15 cellular contexts compared by ENCODE assay signal in the genomic region with DNA sequence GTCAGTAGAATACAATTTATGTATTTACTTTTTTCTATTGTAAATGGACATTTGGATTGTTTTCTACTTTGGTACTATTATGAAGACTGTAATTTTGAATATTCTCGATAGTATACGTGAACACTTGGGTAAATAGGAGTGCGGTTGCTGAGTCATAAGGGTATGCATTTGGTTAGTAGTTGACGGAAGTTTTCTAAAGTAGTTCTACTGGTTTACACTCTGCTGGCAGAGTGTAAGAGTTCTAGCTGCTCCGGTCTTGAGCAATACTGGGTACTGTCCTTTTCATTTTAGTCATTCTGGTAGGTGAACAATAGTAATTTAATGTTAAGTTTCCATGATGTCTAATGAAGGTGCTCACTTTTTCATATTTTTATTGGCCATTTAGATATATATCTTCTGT.
A peak's percentile ranks its signal among the peaks of the same experiment; 100 is the strongest.
DNase-seq lines count a peak whose midpoint lies in the region; ATAC-seq and TF ChIP-seq lines count a peak whose summit lies in the region.
"Had no signal": no experiment of that assay in that cellular context is flagged by ENCODE, and none has a peak within 500 bp of the region (broad histone marks: within the 10 kb centered on the region; RNA-seq: fewer than 3 reads in every experiment).

No MANE protein-coding gene starts in this region.

- H3K36me3 ChIP-seq in PC-3 (ENCODE audit: low read depth, low read length) (peaks cover 20% of the 10 kb centered on the region), transverse colon (peaks cover 0 to 11% (median 3%) of the 10 kb centered on the region in 4 donors), sigmoid colon (peaks cover 0 to under 1% (median 0%) of the 10 kb centered on the region in 4 donors)

- peaks cover 26% of the 10 kb centered on the region for H3K79me2 ChIP-seq in PC-3 (ENCODE audit: low read length)

- peak; percentile 74 for ATAC-seq in GM18499 (IDR thresholded peaks at IDR 0.05; ENCODE audit: insufficient read depth, unreplicated experiment)
- peak; percentile 67 for ATAC-seq in GM19395 (IDR thresholded peaks at IDR 0.05; ENCODE audit: unreplicated experiment)
- ATAC-seq in HG02870 (IDR thresholded peaks at IDR 0.05; ENCODE audit: unreplicated experiment) = peak; percentile 51
- ATAC-seq in PC-3 = 0 out of 2 replicates have a peak, but pooled peaks have one; percentile 33
- ATAC-seq: naive thymus-derived CD4-positive, alpha-beta T cell had no signal

- H3K4me3 ChIP-seq in PC-3 (ENCODE audit: low read length) (no peak overlapping the region), transverse colon (no peak overlapping the region), sigmoid colon (no peak overlapping the region)
- H3K4me3 ChIP-seq: BLaER1, MG63, SK-N-MC, skin epidermis had no signal

- 88 to 98% methylated on average over 5 of the region's 5 CpGs for WGBS in transverse colon (ENCODE audit: low coverage in 1 of 2), 2 donors
- 88 to 90% methylated on average over 5 of the region's 5 CpGs for WGBS in sigmoid colon, 2 donors

- peak overlapping the region; percentile 32 for H3K4me2 ChIP-seq in PC-3 (ENCODE audit: low read length)
- H3K4me2 ChIP-seq: BLaER1 had no signal

- TF ChIP-seq POLR2A in transverse colon (IDR thresholded peaks at IDR 0.05) (no peak), sigmoid colon (IDR thresholded peaks at IDR 0.05) (no peak)

- no peaks in the 10 kb centered on the region for H4K20me1 ChIP-seq in PC-3 (ENCODE audit: low read length)

- no peak for TF ChIP-seq EP300 in transverse colon (IDR thresholded peaks at IDR 0.05; ENCODE audit: low read depth)
- no peak for TF ChIP-seq EP300 in sigmoid colon (IDR thresholded peaks at IDR 0.05)

- TF ChIP-seq CTCF in PC-3 (conservative IDR thresholded peaks at IDR 0.05; ENCODE audit: low read depth, low read length) (no peak), transverse colon (IDR thresholded peaks at IDR 0.05) (no peak), sigmoid colon (IDR thresholded peaks at IDR 0.05) (no peak)

- BruUV-seq in PC-3 (replicated peaks; lab: Mats Ljungman, UMichigan) = no TSS peak

- no peaks in the 10 kb centered on the region for H3K9me3 ChIP-seq in PC-3 (ENCODE audit: low read length)
- no peaks in the 10 kb centered on the region for H3K9me3 ChIP-seq in transverse colon
- no peaks in the 10 kb centered on the region for H3K9me3 ChIP-seq in sigmoid colon

- POLR2A ChIA-PET in PC-3 (lab: Charles Lee; ENCODE audit: unreplicated experiment) = no interaction called here

- H3K27ac ChIP-seq in PC-3 (ENCODE audit: low read length) (peak overlapping the region; percentile 62), transverse colon (no peak overlapping the region), sigmoid colon (no peak overlapping the region)
- H3K27ac ChIP-seq: BLaER1, SK-N-MC, skin epidermis had no signal

- no peaks in the 10 kb centered on the region for H3F3A ChIP-seq in PC-3 (ENCODE audit: low read length, unreplicated experiment)

- H3K9me2 ChIP-seq in PC-3 (replicated peaks; ENCODE audit: low read length) = no peaks in the 10 kb centered on the region

- H3K4me1 ChIP-seq in PC-3 (ENCODE audit: insufficient read depth, low read length) (peaks cover 21% of the 10 kb centered on the region), transverse colon (peaks cover 0 to 8% (median under 1%) of the 10 kb centered on the region in 4 donors), sigmoid colon (peaks cover 0 to 21% (median 13%) of the 10 kb centered on the region in 4 donors)

- H2AFZ ChIP-seq in PC-3 (ENCODE audit: low read length) = no peak overlapping the region

- in situ Hi-C loops in transverse colon (cut with MboI; ENCODE audit: low pct_ligation_motif_present in 1 of 4, low pct_unique_long_range_greater_than_20kb in 1 of 4, low sequenced_read_pairs in 3 of 4) = no loop called here

- H3K9ac ChIP-seq in PC-3 (ENCODE audit: low read length) = no peak overlapping the region
- H3K9ac ChIP-seq: BLaER1 had no signal

- CTCF ChIA-PET in PC-3 (lab: Charles Lee) = no interaction called here

- intact Hi-C loops in PC-3 (cut with micrococcal nuclease) = no loop called here
- intact Hi-C loops in transverse colon (cut with DNase I; ENCODE audit: low total_unique reads) = no loop called here
- intact Hi-C loops in sigmoid colon (cut with DNase I) = no loop called here

- DNase-seq in PC-3 (peak; percentile 94), transverse colon (no peak), sigmoid colon (no peak), AG08395 (ENCODE audit: low spot score) (no peak), DMS53 (lab: John Stamatoyannopoulos, UW) (no peak)
- DNase-seq: activated naive CD4-positive, alpha-beta T cell treated with anti-CD3 and anti-CD28 coated beads, Interleukin-2, amount 50 U/mL, for 16 hours; MG63; naive thymus-derived CD4-positive, alpha-beta T cell; NCI-H524 treated with DMSO at 0.1 percent for 48 hours had no signal

- H3K27me3 ChIP-seq in PC-3 (ENCODE audit: low read length) (no peaks in the 10 kb centered on the region), transverse colon (no peaks in the 10 kb centered on the region), sigmoid colon (no peaks in the 10 kb centered on the region)
- H3K27me3 ChIP-seq: BLaER1, MG63 had no signal
